9 cellular contexts compared by ENCODE assay signal in the genomic region with DNA sequence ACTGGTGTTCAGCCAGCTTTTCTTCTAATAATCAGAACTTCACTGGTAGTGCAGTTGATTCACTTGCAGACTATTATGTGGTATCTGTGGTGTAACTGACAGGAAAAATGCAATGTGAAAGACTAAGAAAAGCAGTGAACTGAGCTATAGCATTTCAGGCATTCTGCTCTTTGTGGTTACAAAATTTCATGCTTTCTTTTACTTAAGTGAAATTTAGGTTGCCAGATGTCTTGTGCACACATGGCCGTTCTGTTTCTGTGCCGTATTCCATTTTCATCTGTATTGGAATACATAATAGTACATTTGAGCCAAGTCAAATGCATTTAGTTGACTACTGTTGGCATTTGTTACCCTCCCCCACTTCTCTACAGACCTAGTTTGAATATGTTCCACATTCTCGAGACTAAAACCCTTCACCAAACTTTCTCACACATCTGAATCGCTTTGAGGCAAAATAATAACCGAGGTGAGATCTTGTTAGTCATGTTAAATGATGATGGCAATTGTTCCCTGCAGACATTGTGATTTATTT. TPM values are rescaled to one million over a fixed set of nuclear protein-coding genes. Genes with fewer than 3 reads are reported as not detected.
DNase-seq lines count a peak whose midpoint lies in the region; ATAC-seq and TF ChIP-seq lines count a peak whose summit lies in the region.
"Had no signal": no experiment of that assay in that cellular context is flagged by ENCODE, and none has a peak within 500 bp of the region (broad histone marks: within the 10 kb centered on the region; RNA-seq: fewer than 3 reads in every experiment).

No MANE protein-coding gene starts in this region.

- peak overlapping the region; percentile 3 for H3K27ac Mint-ChIP-seq in CD8-positive, alpha-beta T cell

- no peak overlapping the region for H3K27ac ChIP-seq in CD8-positive, alpha-beta T cell (ENCODE audit: low read depth, low read length)
- no peak overlapping the region for H3K27ac ChIP-seq in foreskin keratinocyte
- H3K27ac ChIP-seq: epithelial cell of prostate had no signal

- intact Hi-C loops in CD8-positive, alpha-beta T cell (cut with DNase I, micrococcal nuclease), result no loop called here

- H3K36me3 ChIP-seq in CD8-positive, alpha-beta T cell (ENCODE audit: insufficient read depth, low read length), result no peaks in the 10 kb centered on the region
- H3K36me3 ChIP-seq in HAP-1 (replicated peaks), result no peaks in the 10 kb centered on the region

- no peaks in the 10 kb centered on the region for H3K36me3 Mint-ChIP-seq in CD8-positive, alpha-beta T cell

- no peaks in the 10 kb centered on the region for H3K27me3 ChIP-seq in CD8-positive, alpha-beta T cell (ENCODE audit: insufficient read depth, low read length)
- no peaks in the 10 kb centered on the region for H3K27me3 ChIP-seq in foreskin keratinocyte
- no peaks in the 10 kb centered on the region for H3K27me3 ChIP-seq in HAP-1 (ENCODE audit: low read depth)

- no peaks in the 10 kb centered on the region for H3K9me3 ChIP-seq in CD8-positive, alpha-beta T cell (ENCODE audit: low read length)
- H3K9me3 ChIP-seq in HAP-1, result no peaks in the 10 kb centered on the region

- in situ Hi-C loops in HAP-1 (cut with MboI; ENCODE audit: low sequenced_read_pairs), result no loop called here

- CTCF ChIA-PET in CD8-positive, alpha-beta T cell (lab: Charles Lee), result no interaction called here

- ATAC-seq in CD8-positive, alpha-beta T cell, result peak; percentile 34
- ATAC-seq in GM21381 (IDR thresholded peaks at IDR 0.05; ENCODE audit: unreplicated experiment), result peak; percentile 78
- ATAC-seq in HG03571 (IDR thresholded peaks at IDR 0.05; ENCODE audit: unreplicated experiment), result peak; percentile 93
- no peak for ATAC-seq in foreskin keratinocyte

- H3K4me1 ChIP-seq in CD8-positive, alpha-beta T cell (ENCODE audit: insufficient read depth, low read length), result peaks cover 17% of the 10 kb centered on the region
- H3K4me1 ChIP-seq in foreskin keratinocyte, result no peaks in the 10 kb centered on the region
- no peaks in the 10 kb centered on the region for H3K4me1 ChIP-seq in HAP-1

- H3K27me3 Mint-ChIP-seq in CD8-positive, alpha-beta T cell (ENCODE audit: low read depth), result no peaks in the 10 kb centered on the region

- peak overlapping the region; percentile 61 for H3K4me3 Mint-ChIP-seq in CD8-positive, alpha-beta T cell

- H3K9me3 Mint-ChIP-seq in CD8-positive, alpha-beta T cell, result peaks cover 1% of the 10 kb centered on the region

- POLR2A ChIA-PET in CD8-positive, alpha-beta T cell (lab: Charles Lee), result no interaction called here

- peaks cover 27% of the 10 kb centered on the region for H3K4me1 Mint-ChIP-seq in CD8-positive, alpha-beta T cell (ENCODE audit: low read depth)

- TF ChIP-seq CTCF in CD8-positive, alpha-beta T cell (IDR thresholded peaks at IDR 0.05), result no peak
- no peak for TF ChIP-seq CTCF in GM10266 (IDR thresholded peaks at IDR 0.05; ENCODE audit: control insufficient read depth, insufficient read depth, low read depth, missing control alignments)
- TF ChIP-seq CTCF in foreskin keratinocyte (conservative IDR thresholded peaks at IDR 0.05), result no peak

- DNase-seq in CD8-positive, alpha-beta T cell, result no peak
- DNase-seq in amniotic epithelial cell (ENCODE audit: low read depth) (peak; percentile 76), GM10266 (ENCODE audit: extremely low spot score) (no peak), foreskin keratinocyte (no peak), HAP-1 (ENCODE audit: low spot score in 2 of 2) (no peak)
- no peak for DNase-seq in activated effector memory CD4-positive, alpha-beta T cell treated with Interleukin-2 at 50 U/mL for 16 hours

- no peak overlapping the region for H3K4me3 ChIP-seq in CD8-positive, alpha-beta T cell (ENCODE audit: low read depth, low read length)
- H3K4me3 ChIP-seq in HAP-1, result no peak overlapping the region

RNA-seq across cellular contexts. Expression of gene RTL3, which starts 8.2 kb away (rescaled TPM):
- not detected for total RNA-seq in CD8-positive, alpha-beta T cell
- not detected in 2 replicates for total RNA-seq in foreskin keratinocyte
- polyA plus RNA-seq in foreskin keratinocyte, result not detected in 2 replicates
